2 cellular contexts compared by ENCODE assay signal in the genomic region with DNA sequence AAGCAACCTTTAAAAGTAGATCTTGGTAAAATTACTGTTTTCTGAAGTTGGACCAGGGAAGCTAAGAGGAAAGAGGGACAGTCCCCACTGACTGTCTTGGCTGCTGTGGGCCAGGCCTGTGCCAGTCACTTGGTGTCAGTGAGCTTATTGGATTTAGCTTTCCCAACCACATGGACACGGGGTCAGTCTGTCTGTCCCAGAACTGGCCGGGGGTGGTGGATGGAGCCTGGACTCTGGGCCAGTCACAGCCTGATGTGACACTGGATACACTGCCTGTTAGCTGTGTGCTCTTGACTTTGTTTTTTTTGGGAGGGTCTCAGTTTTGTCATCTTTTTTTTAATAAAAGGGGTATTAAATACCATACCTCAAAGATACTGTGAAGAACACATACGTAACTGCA.
A peak's percentile ranks its signal among the peaks of the same experiment; 100 is the strongest.
TF ChIP-seq lines count a peak whose summit lies in the region.

No MANE protein-coding gene starts in this region.

TF ChIP-seq in liver, 16 proteins besides CTCF, POLR2A, EP300 and RAD21:
- TF ChIP-seq HNF4G (IDR thresholded peaks at IDR 0.05), result peak; percentile 34
- TF ChIP-seq, protein P1, sequence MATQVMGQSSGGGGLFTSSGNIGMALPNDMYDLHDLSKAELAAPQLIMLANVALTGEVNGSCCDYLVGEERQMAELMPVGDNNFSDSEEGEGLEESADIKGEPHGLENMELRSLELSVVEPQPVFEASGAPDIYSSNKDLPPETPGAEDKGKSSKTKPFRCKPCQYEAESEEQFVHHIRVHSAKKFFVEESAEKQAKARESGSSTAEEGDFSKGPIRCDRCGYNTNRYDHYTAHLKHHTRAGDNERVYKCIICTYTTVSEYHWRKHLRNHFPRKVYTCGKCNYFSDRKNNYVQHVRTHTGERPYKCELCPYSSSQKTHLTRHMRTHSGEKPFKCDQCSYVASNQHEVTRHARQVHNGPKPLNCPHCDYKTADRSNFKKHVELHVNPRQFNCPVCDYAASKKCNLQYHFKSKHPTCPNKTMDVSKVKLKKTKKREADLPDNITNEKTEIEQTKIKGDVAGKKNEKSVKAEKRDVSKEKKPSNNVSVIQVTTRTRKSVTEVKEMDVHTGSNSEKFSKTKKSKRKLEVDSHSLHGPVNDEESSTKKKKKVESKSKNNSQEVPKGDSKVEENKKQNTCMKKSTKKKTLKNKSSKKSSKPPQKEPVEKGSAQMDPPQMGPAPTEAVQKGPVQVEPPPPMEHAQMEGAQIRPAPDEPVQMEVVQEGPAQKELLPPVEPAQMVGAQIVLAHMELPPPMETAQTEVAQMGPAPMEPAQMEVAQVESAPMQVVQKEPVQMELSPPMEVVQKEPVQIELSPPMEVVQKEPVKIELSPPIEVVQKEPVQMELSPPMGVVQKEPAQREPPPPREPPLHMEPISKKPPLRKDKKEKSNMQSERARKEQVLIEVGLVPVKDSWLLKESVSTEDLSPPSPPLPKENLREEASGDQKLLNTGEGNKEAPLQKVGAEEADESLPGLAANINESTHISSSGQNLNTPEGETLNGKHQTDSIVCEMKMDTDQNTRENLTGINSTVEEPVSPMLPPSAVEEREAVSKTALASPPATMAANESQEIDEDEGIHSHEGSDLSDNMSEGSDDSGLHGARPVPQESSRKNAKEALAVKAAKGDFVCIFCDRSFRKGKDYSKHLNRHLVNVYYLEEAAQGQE (IDR thresholded peaks at IDR 0.05), result peak; percentile 28
- peak; percentile 48 for TF ChIP-seq YY1 (IDR thresholded peaks at IDR 0.05)
- TF ChIP-seq SP1 (IDR thresholded peaks at IDR 0.05), result peak; percentile 76
- TF ChIP-seq NR2F2 (IDR thresholded peaks at IDR 0.05), result no peak
- peak; percentile 82 to 96 for TF ChIP-seq RXRA (IDR thresholded peaks at IDR 0.05)
- peak; percentile 28 to 67 for TF ChIP-seq JUND (IDR thresholded peaks at IDR 0.05)
- peak; percentile 58 for TF ChIP-seq TAF1 (conservative IDR thresholded peaks at IDR 0.05)
- TF ChIP-seq, protein P2, sequence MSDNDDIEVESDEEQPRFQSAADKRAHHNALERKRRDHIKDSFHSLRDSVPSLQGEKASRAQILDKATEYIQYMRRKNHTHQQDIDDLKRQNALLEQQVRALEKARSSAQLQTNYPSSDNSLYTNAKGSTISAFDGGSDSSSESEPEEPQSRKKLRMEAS (IDR thresholded peaks at IDR 0.05), result peak; percentile 80
- peak; percentile 87 to 93 for TF ChIP-seq HNF4A (conservative IDR thresholded peaks at IDR 0.05)
- no peak for TF ChIP-seq GABPA (IDR thresholded peaks at IDR 0.05 in 1 of 2, conservative IDR thresholded peaks at IDR 0.05 in 1 of 2)
- peak in 1 of 2 donors; percentile 30 for TF ChIP-seq EGR1 (IDR thresholded peaks at IDR 0.05; ENCODE audit: low read depth in 2 of 2)
- TF ChIP-seq FOXA2 (IDR thresholded peaks at IDR 0.05), result peak; percentile 58
- TF ChIP-seq, protein P3, sequence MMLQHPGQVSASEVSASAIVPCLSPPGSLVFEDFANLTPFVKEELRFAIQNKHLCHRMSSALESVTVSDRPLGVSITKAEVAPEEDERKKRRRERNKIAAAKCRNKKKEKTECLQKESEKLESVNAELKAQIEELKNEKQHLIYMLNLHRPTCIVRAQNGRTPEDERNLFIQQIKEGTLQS (IDR thresholded peaks at IDR 0.05), result no peak
- TF ChIP-seq, protein P4, sequence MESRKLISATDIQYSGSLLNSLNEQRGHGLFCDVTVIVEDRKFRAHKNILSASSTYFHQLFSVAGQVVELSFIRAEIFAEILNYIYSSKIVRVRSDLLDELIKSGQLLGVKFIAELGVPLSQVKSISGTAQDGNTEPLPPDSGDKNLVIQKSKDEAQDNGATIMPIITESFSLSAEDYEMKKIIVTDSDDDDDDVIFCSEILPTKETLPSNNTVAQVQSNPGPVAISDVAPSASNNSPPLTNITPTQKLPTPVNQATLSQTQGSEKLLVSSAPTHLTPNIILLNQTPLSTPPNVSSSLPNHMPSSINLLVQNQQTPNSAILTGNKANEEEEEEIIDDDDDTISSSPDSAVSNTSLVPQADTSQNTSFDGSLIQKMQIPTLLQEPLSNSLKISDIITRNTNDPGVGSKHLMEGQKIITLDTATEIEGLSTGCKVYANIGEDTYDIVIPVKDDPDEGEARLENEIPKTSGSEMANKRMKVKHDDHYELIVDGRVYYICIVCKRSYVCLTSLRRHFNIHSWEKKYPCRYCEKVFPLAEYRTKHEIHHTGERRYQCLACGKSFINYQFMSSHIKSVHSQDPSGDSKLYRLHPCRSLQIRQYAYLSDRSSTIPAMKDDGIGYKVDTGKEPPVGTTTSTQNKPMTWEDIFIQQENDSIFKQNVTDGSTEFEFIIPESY (IDR thresholded peaks at IDR 0.05), result peak; percentile 62
- peak; percentile 35 for TF ChIP-seq FOXA1 (IDR thresholded peaks at IDR 0.05)

TF ChIP-seq in HepG2, 621 proteins besides CTCF, POLR2A, EP300 and RAD21:
- TF ChIP-seq ZNF768 (CRISPR knock-in tag; IDR thresholded peaks at IDR 0.05) (no peak), MAFG (CRISPR knock-in tag; IDR thresholded peaks at IDR 0.05) (no peak), RFX5 (IDR thresholded peaks at IDR 0.05; ENCODE audit: low read depth, low read length) (no peak), ZBTB20 (CRISPR knock-in tag; IDR thresholded peaks at IDR 0.05; ENCODE audit: borderline replicate concordance, low read depth) (no peak), STAG1 (CRISPR knock-in tag; IDR thresholded peaks at IDR 0.05) (no peak), ZNF564 (CRISPR knock-in tag; IDR thresholded peaks at IDR 0.05) (no peak), ZNF10 (CRISPR knock-in tag; IDR thresholded peaks at IDR 0.05; ENCODE audit: borderline replicate concordance, low read depth) (no peak), ZNF772 (CRISPR knock-in tag; IDR thresholded peaks at IDR 0.05) (no peak), WIZ (CRISPR knock-in tag; IDR thresholded peaks at IDR 0.05) (no peak), ZNF160 (CRISPR knock-in tag; IDR thresholded peaks at IDR 0.05) (no peak), ZNF7 (CRISPR knock-in tag; IDR thresholded peaks at IDR 0.05) (no peak), ZNF430 (CRISPR knock-in tag; IDR thresholded peaks at IDR 0.05) (no peak), RARG (CRISPR knock-in tag; IDR thresholded peaks at IDR 0.05; ENCODE audit: low read depth) (no peak), SP2 (CRISPR knock-in tag; IDR thresholded peaks at IDR 0.05) (no peak), PAWR (CRISPR knock-in tag; IDR thresholded peaks at IDR 0.05; ENCODE audit: borderline replicate concordance) (no peak)
- TF ChIP-seq, protein P5, sequence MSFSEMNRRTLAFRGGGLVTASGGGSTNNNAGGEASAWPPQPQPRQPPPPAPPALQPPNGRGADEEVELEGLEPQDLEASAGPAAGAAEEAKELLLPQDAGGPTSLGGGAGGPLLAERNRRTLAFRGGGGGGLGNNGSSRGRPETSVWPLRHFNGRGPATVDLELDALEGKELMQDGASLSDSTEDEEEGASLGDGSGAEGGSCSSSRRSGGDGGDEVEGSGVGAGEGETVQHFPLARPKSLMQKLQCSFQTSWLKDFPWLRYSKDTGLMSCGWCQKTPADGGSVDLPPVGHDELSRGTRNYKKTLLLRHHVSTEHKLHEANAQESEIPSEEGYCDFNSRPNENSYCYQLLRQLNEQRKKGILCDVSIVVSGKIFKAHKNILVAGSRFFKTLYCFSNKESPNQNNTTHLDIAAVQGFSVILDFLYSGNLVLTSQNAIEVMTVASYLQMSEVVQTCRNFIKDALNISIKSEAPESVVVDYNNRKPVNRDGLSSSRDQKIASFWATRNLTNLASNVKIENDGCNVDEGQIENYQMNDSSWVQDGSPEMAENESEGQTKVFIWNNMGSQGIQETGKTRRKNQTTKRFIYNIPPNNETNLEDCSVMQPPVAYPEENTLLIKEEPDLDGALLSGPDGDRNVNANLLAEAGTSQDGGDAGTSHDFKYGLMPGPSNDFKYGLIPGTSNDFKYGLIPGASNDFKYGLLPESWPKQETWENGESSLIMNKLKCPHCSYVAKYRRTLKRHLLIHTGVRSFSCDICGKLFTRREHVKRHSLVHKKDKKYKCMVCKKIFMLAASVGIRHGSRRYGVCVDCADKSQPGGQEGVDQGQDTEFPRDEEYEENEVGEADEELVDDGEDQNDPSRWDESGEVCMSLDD (CRISPR knock-in tag; IDR thresholded peaks at IDR 0.05; ENCODE audit: borderline replicate concordance), result no peak
- TF ChIP-seq, protein P1 (IDR thresholded peaks at IDR 0.05; ENCODE audit: borderline replicate concordance in 1 of 2, low read depth in 1 of 2, low read length in 2 of 2), result no peak
